In genomic region chr7:148620749-148621372, GRCh38 we compare ENCODE assay signal across 17 cellular contexts. TPM values are rescaled to one million over a fixed set of nuclear protein-coding genes. Genes with fewer than 3 reads are reported as not detected.
DNase-seq lines count a peak whose midpoint lies in the region; ATAC-seq, FAIRE-seq and TF ChIP-seq lines count a peak whose summit lies in the region.
"Had no signal": no experiment of that assay in that cellular context is flagged by ENCODE, and none has a peak within 500 bp of the region (broad histone marks: within the 10 kb centered on the region; RNA-seq: fewer than 3 reads in every experiment).

No MANE protein-coding gene starts in this region.

- H3K9me3 ChIP-seq in PC-3 (ENCODE audit: low read length) (no peaks in the 10 kb centered on the region), small intestine (ENCODE audit: control insufficient read depth, low read depth) (no peaks in the 10 kb centered on the region)
- H3K9me3 ChIP-seq: body of pancreas had no signal

- no peaks in the 10 kb centered on the region for H3F3A ChIP-seq in PC-3 (ENCODE audit: low read length, unreplicated experiment)

- H3K36me3 ChIP-seq in PC-3 (ENCODE audit: low read depth, low read length) (no peaks in the 10 kb centered on the region), small intestine (ENCODE audit: control insufficient read depth in 2 of 2, insufficient read depth in 2 of 2, low read length in 2 of 2) (no peaks in the 10 kb centered on the region)

- H3K4me3 ChIP-seq in PC-3 (ENCODE audit: low read length) (no peak overlapping the region), small intestine (ENCODE audit: low read depth in 1 of 2, low read length in 2 of 2) (no peak overlapping the region), dorsolateral prefrontal cortex (no peak overlapping the region)
- H3K4me3 ChIP-seq: body of pancreas had no signal

- H3K27me3 ChIP-seq in PC-3 (ENCODE audit: low read length) (peaks cover 10% of the 10 kb centered on the region), small intestine (ENCODE audit: control insufficient read depth in 2 of 2, insufficient read depth in 2 of 2, low read length in 2 of 2) (peaks cover 0 to 5% of the 10 kb centered on the region in 2 donors), dorsolateral prefrontal cortex (peaks cover 0 to 33% (median 5%) of the 10 kb centered on the region in 45 donors)
- H3K27me3 ChIP-seq: body of pancreas had no signal

- H3K4me1 ChIP-seq in PC-3 (ENCODE audit: insufficient read depth, low read length): peaks cover 7% of the 10 kb centered on the region
- no peaks in the 10 kb centered on the region for H3K4me1 ChIP-seq in small intestine (ENCODE audit: control insufficient read depth in 2 of 2, insufficient read depth in 1 of 2, low read depth in 1 of 2, low read length in 1 of 2)
- H3K4me1 ChIP-seq: body of pancreas had no signal

- H3K4me2 ChIP-seq in PC-3 (ENCODE audit: low read length): no peak overlapping the region

- H3K27ac ChIP-seq in PC-3 (ENCODE audit: low read length) (no peak overlapping the region), epithelial cell of prostate (no peak overlapping the region), small intestine (ENCODE audit: low read depth in 1 of 2, low read length in 1 of 2) (no peak overlapping the region), dorsolateral prefrontal cortex (no peak overlapping the region)
- H3K27ac ChIP-seq: body of pancreas had no signal

- intact Hi-C loops in PC-3 (cut with micrococcal nuclease) (no loop called here), dorsolateral prefrontal cortex (cut with DNase I) (no loop called here)

- peaks cover 18% of the 10 kb centered on the region for H3K9me3 Mint-ChIP-seq in activated CD8-positive, alpha-beta memory T cell treated with anti-CD3 and anti-CD28 coated beads, Interleukin-2, amount 10 ng/mL, durations not matched to agents 7 days and 5 days (ENCODE audit: low read depth)

- no TSS peak for BruUV-seq in PC-3 (replicated peaks; lab: Mats Ljungman, UMichigan)

- H3K4me1 Mint-ChIP-seq in activated CD8-positive, alpha-beta memory T cell treated with anti-CD3 and anti-CD28 coated beads, Interleukin-2, amount 10 ng/mL, durations not matched to agents 7 days and 5 days: peaks cover 16% of the 10 kb centered on the region

- H3K9me2 ChIP-seq in PC-3 (replicated peaks; ENCODE audit: low read length): no peaks in the 10 kb centered on the region

- H3K9ac ChIP-seq in PC-3 (ENCODE audit: low read length): no peak overlapping the region

- H3K36me3 Mint-ChIP-seq in activated CD8-positive, alpha-beta memory T cell treated with anti-CD3 and anti-CD28 coated beads, Interleukin-2, amount 10 ng/mL, durations not matched to agents 7 days and 5 days: peaks cover 14% of the 10 kb centered on the region
- H3K36me3 Mint-ChIP-seq: type B pancreatic cell had no signal

- H3K79me2 ChIP-seq in PC-3 (ENCODE audit: low read length): no peaks in the 10 kb centered on the region

- no peak overlapping the region for H2AFZ ChIP-seq in PC-3 (ENCODE audit: low read length)

- no peak for ATAC-seq in activated CD8-positive, alpha-beta memory T cell treated with anti-CD3 and anti-CD28 coated beads, Interleukin-2, amount 10 ng/mL, durations not matched to agents 7 days and 5 days
- peak; percentile 61 for ATAC-seq in PC-3
- ATAC-seq: body of pancreas had no signal

- 43 to 61% (median 43%) methylated on average over 6 of the region's 6 CpGs for WGBS in small intestine, 3 donors

- FAIRE-seq in small intestine (lab: Jason Lieb, UNC): no peak

- no peak overlapping the region for H3K4me3 Mint-ChIP-seq in activated CD8-positive, alpha-beta memory T cell treated with anti-CD3 and anti-CD28 coated beads, Interleukin-2, amount 10 ng/mL, durations not matched to agents 7 days and 5 days
- H3K4me3 Mint-ChIP-seq: activated CD4-positive, alpha-beta memory T cell treated with anti-CD3 and anti-CD28 coated beads for 36 hours; type B pancreatic cell had no signal

- peak; percentile 35 for DNase-seq in activated CD8-positive, alpha-beta memory T cell treated with anti-CD3 and anti-CD28 coated beads for 24 hours
- DNase-seq in activated CD8-positive, alpha-beta memory T cell treated with anti-CD3 and anti-CD28 coated beads, Interleukin-2, amount 10 ng/mL, durations not matched to agents 7 days and 5 days: no peak
- DNase-seq in PC-3 (peak; percentile 38), epithelial cell of prostate (ENCODE audit: low read depth, low spot score) (peak; percentile 6), small intestine (peak; percentile 35), dorsolateral prefrontal cortex (no peak), activated gamma-delta T cell (lab: John Stamatoyannopoulos, UW) (no peak), hippocampal formation (lab: John Stamatoyannopoulos, UW) (no peak)
- DNase-seq: activated CD4-positive, alpha-beta memory T cell treated with anti-CD3 and anti-CD28 coated beads for 36 hours; activated gamma-delta T cell treated with Interleukin-2 at 50 U/mL for 16 hours; body of pancreas; DMS153; NCI-H1417 treated with DMSO at 0.1 percent for 48 hours; posterior cingulate gyrus; T-helper 9 cell had no signal

- H3K27me3 Mint-ChIP-seq in activated CD8-positive, alpha-beta memory T cell treated with anti-CD3 and anti-CD28 coated beads, Interleukin-2, amount 10 ng/mL, durations not matched to agents 7 days and 5 days: peaks cover 68% of the 10 kb centered on the region

- POLR2A ChIA-PET in PC-3 (lab: Charles Lee; ENCODE audit: unreplicated experiment): no interaction called here

- CTCF ChIA-PET in activated CD8-positive, alpha-beta memory T cell treated with anti-CD3 and anti-CD28 coated beads, Interleukin-2, amount 10 ng/mL, durations not matched to agents 7 days and 5 days (lab: Charles Lee): no interaction called here
- CTCF ChIA-PET in PC-3 (lab: Charles Lee): no interaction called here

- H3K27ac Mint-ChIP-seq in activated CD8-positive, alpha-beta memory T cell treated with anti-CD3 and anti-CD28 coated beads, Interleukin-2, amount 10 ng/mL, durations not matched to agents 7 days and 5 days: no peak overlapping the region
- H3K27ac Mint-ChIP-seq: activated CD4-positive, alpha-beta memory T cell treated with anti-CD3 and anti-CD28 coated beads for 36 hours; type B pancreatic cell had no signal

- TF ChIP-seq CTCF in PC-3 (conservative IDR thresholded peaks at IDR 0.05; ENCODE audit: low read depth, low read length): no peak
- TF ChIP-seq CTCF in dorsolateral prefrontal cortex (IDR thresholded peaks at IDR 0.05 in 54 of 56, conservative IDR thresholded peaks at IDR 0.05 in 2 of 56; ENCODE audit: low read depth in 1 of 56, partially characterized antibody in 56 of 56): no peak

- H4K20me1 ChIP-seq in PC-3 (ENCODE audit: low read length): no peaks in the 10 kb centered on the region

RNA-seq across cellular contexts. Expression of gene C7orf33, which starts 30.3 kb away (rescaled TPM):
- not detected for total RNA-seq in activated CD8-positive, alpha-beta memory T cell treated with anti-CD3 and anti-CD28 coated beads, Interleukin-2, amount 10 ng/mL, durations not matched to agents 7 days and 5 days
- total RNA-seq in PC-3 (2014; rRNA removed) (not detected in 2 replicates), dorsolateral prefrontal cortex (not detected)
- not detected for polyA plus RNA-seq in small intestine
- total RNA-seq: activated CD4-positive, alpha-beta memory T cell treated with anti-CD3 and anti-CD28 coated beads for 36 hours; body of pancreas; NCI-H460 had no signal

Comparison
In these comparisons a context has a peak if more than half of its experiments do, and no peak if none do; other contexts are left out.
1. DNase-seq: peak in activated CD8-positive, alpha-beta memory T cell treated with anti-CD3 and anti-CD28 coated beads for 24 hours (single experiment), PC-3 (single experiment), epithelial cell of prostate (single experiment) and small intestine (single experiment); none in activated CD8-positive, alpha-beta memory T cell treated with anti-CD3 and anti-CD28 coated beads, Interleukin-2, amount 10 ng/mL, durations not matched to agents 7 days and 5 days (single experiment), dorsolateral prefrontal cortex (0 of 10), activated gamma-delta T cell (single experiment) and hippocampal formation (0 of 2).